In genomic region chr3:46898321-46899150, GRCh38 we compare ENCODE assay signal across 2 cellular contexts.
TF ChIP-seq lines count a peak whose summit lies in the region.

No MANE protein-coding gene starts in this region.

TF ChIP-seq in HepG2, 621 proteins besides CTCF, POLR2A, EP300 and RAD21:
- TF ChIP-seq GATAD1 (CRISPR knock-in tag; IDR thresholded peaks at IDR 0.05) (no peak), TOE1 (CRISPR knock-in tag; IDR thresholded peaks at IDR 0.05) (no peak)

TF ChIP-seq in GM12878, 131 proteins besides CTCF, POLR2A, EP300 and RAD21:
- TF ChIP-seq GATAD2B (conservative IDR thresholded peaks at IDR 0.05; ENCODE audit: low read depth) (no peak), SIX5 (IDR thresholded peaks at IDR 0.05; ENCODE audit: low read depth, low read length, severe bottlenecking) (no peak), MAX (IDR thresholded peaks at IDR 0.05; ENCODE audit: low read depth, low read length) (no peak), SMARCA5 (IDR thresholded peaks at IDR 0.05) (no peak), DPF2 (IDR thresholded peaks at IDR 0.05) (no peak), EED (IDR thresholded peaks at IDR 0.05; ENCODE audit: low read depth) (no peak), HDAC2 (IDR thresholded peaks at IDR 0.05) (no peak), SRF (IDR thresholded peaks at IDR 0.05; ENCODE audit: low read depth in 2 of 2, low read length in 2 of 2) (no peak), RBBP5 (conservative IDR thresholded peaks at IDR 0.05) (no peak), SKIL (IDR thresholded peaks at IDR 0.05; ENCODE audit: low read depth, poor library complexity, severe bottlenecking) (no peak), E2F8 (IDR thresholded peaks at IDR 0.05; ENCODE audit: low read depth, partially characterized antibody) (no peak), ZNF687 (IDR thresholded peaks at IDR 0.05) (no peak), RCOR1 (conservative IDR thresholded peaks at IDR 0.05; ENCODE audit: low read depth, low read length) (no peak), CBFB (IDR thresholded peaks at IDR 0.05; ENCODE audit: low read depth) (no peak), RELB (IDR thresholded peaks at IDR 0.05; ENCODE audit: low read depth) (no peak), ZBTB4 (CRISPR knock-in tag; IDR thresholded peaks at IDR 0.05) (no peak), CHD2 (IDR thresholded peaks at IDR 0.05; ENCODE audit: borderline replicate concordance, low read depth, low read length) (no peak), HSF1 (IDR thresholded peaks at IDR 0.05; ENCODE audit: low read depth, low read length) (no peak), TARDBP (IDR thresholded peaks at IDR 0.05; ENCODE audit: borderline replicate concordance) (no peak), TAF1 (IDR thresholded peaks at IDR 0.05; ENCODE audit: borderline replicate concordance, low read depth, low read length) (no peak)
